ENCODE assay signal across 34 cellular contexts in genomic region chr12:3308063-3308462, GRCh38.
"Had no signal": no experiment of that assay in that cellular context is flagged by ENCODE, and none has a peak within 500 bp of the region (broad histone marks: within the 10 kb centered on the region; RNA-seq: fewer than 3 reads in every experiment).

No MANE protein-coding gene starts in this region.

- H3K9me3 Mint-ChIP-seq: activated B cell treated with CpG ODN at 0.5 μM for 24 hours; activated CD4-positive, alpha-beta memory T cell treated with anti-CD3 and anti-CD28 coated beads for 36 hours; activated naive CD4-positive, alpha-beta T cell treated with anti-CD3 and anti-CD28 coated beads, Interleukin-2, amount 10 ng/mL, durations not matched to agents 7 days and 5 days; activated T-cell treated with anti-CD3 and anti-CD28 coated beads, Interleukin-2, amount 50 U/mL, for 4 hours; activated T-helper 1 cell treated with anti-CD3 and anti-CD28 coated beads, Interleukin-12 subunit alpha, Interleukin-12 subunit beta, Interleukin-2, Interleukin-4 antibody, amounts not matched to agents 30 ng/mL and 10 ng/mL and 1 ng/mL, durations not matched to agents 14 hours and 24 hours and 36 hours; central memory CD8-positive, alpha-beta T cell had no signal

- H3K27ac Mint-ChIP-seq: activated B cell treated with CpG ODN at 0.5 μM for 24 hours; activated CD4-positive, alpha-beta memory T cell treated with anti-CD3 and anti-CD28 coated beads for 36 hours; activated naive CD4-positive, alpha-beta T cell treated with anti-CD3 and anti-CD28 coated beads, Interleukin-2, amount 10 ng/mL, durations not matched to agents 7 days and 5 days; activated naive CD8-positive, alpha-beta T cell; activated T-helper 1 cell treated with anti-CD3 and anti-CD28 coated beads, Interleukin-12 subunit alpha, Interleukin-12 subunit beta, Interleukin-2, Interleukin-4 antibody, amounts not matched to agents 30 ng/mL and 10 ng/mL and 1 ng/mL, durations not matched to agents 14 hours and 24 hours and 36 hours had no signal

- H3K36me3 ChIP-seq: brain microvascular endothelial cell had no signal

- H3K4me2 ChIP-seq: KMS-11 had no signal

- DNase-seq: activated B cell treated with CpG ODN at 0.5 μM for 24 hours; activated CD4-positive, alpha-beta memory T cell treated with anti-CD3 and anti-CD28 coated beads for 36 hours; activated CD4-positive, alpha-beta T cell treated with anti-CD3 and anti-CD28 coated beads for 4 hours; activated CD4-positive, alpha-beta T cell treated with anti-CD3 and anti-CD28 coated beads, Interleukin-2, amount 50 U/mL, for 1 hour; activated CD4-positive, CD25-positive, alpha-beta regulatory T cell treated with anti-CD3 and anti-CD28 coated beads, Interleukin-2, amount 50 U/mL, for 72 hours; activated CD8-positive, alpha-beta memory T cell treated with anti-CD3 and anti-CD28 coated beads, Interleukin-2, amount 50 U/mL, for 4 hours; activated gamma-delta T cell treated with Interleukin-2 at 50 U/mL for 16 hours; activated naive CD4-positive, alpha-beta T cell treated with anti-CD3 and anti-CD28 coated beads, Interleukin-2, amount 10 ng/mL, durations not matched to agents 7 days and 5 days; activated T-cell treated with anti-CD3 and anti-CD28 coated beads for 4 hours; activated T-cell treated with anti-CD3 and anti-CD28 coated beads, Interleukin-2, amount 50 U/mL, for 4 hours; amniotic stem cell; aorta; brain microvascular endothelial cell; NCI-H1092 treated with DMSO at 0.1 percent for 48 hours; NCI-H1694; NCI-H1930; NCI-H2081 treated with DMSO at 0.1 percent for 48 hours; NCI-H226; NCI-H446 treated with DMSO at 0.1 percent for 48 hours; NCI-H524; NCI-H774; PC-3; SW 1271; T-helper 1 cell; T-helper 2 cell; T-helper 9 cell had no signal

- ATAC-seq: activated T-cell treated with anti-CD3 and anti-CD28 coated beads, Interleukin-2, amount 50 U/mL, for 4 hours; PC-3; Right ventricle myocardium inferior had no signal

- H3K27ac ChIP-seq: brain microvascular endothelial cell, KMS-11, RWPE1, VCaP had no signal

- H3K36me3 Mint-ChIP-seq: activated CD4-positive, alpha-beta memory T cell treated with anti-CD3 and anti-CD28 coated beads for 36 hours; activated naive CD4-positive, alpha-beta T cell treated with anti-CD3 and anti-CD28 coated beads, Interleukin-2, amount 10 ng/mL, durations not matched to agents 7 days and 5 days; activated naive CD8-positive, alpha-beta T cell had no signal

- H3K27me3 ChIP-seq: brain microvascular endothelial cell had no signal

- H3K9ac ChIP-seq: KMS-11 had no signal

- H3K27me3 Mint-ChIP-seq: activated naive CD8-positive, alpha-beta T cell had no signal

- H3K4me1 Mint-ChIP-seq: activated B cell treated with CpG ODN at 0.5 μM for 24 hours; activated naive CD4-positive, alpha-beta T cell treated with anti-CD3 and anti-CD28 coated beads, Interleukin-2, amount 10 ng/mL, durations not matched to agents 7 days and 5 days; central memory CD8-positive, alpha-beta T cell had no signal

- FAIRE-seq: RCC 7860 had no signal

- H3K4me3 Mint-ChIP-seq: activated B cell treated with CpG ODN at 0.5 μM for 24 hours; activated CD4-positive, alpha-beta memory T cell treated with anti-CD3 and anti-CD28 coated beads for 36 hours; activated naive CD4-positive, alpha-beta T cell treated with anti-CD3 and anti-CD28 coated beads, Interleukin-2, amount 10 ng/mL, durations not matched to agents 7 days and 5 days; activated naive CD8-positive, alpha-beta T cell; activated T-cell treated with anti-CD3 and anti-CD28 coated beads, Interleukin-2, amount 50 U/mL, for 4 hours; activated T-helper 1 cell treated with anti-CD3 and anti-CD28 coated beads, Interleukin-12 subunit alpha, Interleukin-12 subunit beta, Interleukin-2, Interleukin-4 antibody, amounts not matched to agents 30 ng/mL and 10 ng/mL and 1 ng/mL, durations not matched to agents 14 hours and 24 hours and 36 hours; central memory CD8-positive, alpha-beta T cell had no signal
